9 cellular contexts compared by ENCODE assay signal in the genomic region with DNA sequence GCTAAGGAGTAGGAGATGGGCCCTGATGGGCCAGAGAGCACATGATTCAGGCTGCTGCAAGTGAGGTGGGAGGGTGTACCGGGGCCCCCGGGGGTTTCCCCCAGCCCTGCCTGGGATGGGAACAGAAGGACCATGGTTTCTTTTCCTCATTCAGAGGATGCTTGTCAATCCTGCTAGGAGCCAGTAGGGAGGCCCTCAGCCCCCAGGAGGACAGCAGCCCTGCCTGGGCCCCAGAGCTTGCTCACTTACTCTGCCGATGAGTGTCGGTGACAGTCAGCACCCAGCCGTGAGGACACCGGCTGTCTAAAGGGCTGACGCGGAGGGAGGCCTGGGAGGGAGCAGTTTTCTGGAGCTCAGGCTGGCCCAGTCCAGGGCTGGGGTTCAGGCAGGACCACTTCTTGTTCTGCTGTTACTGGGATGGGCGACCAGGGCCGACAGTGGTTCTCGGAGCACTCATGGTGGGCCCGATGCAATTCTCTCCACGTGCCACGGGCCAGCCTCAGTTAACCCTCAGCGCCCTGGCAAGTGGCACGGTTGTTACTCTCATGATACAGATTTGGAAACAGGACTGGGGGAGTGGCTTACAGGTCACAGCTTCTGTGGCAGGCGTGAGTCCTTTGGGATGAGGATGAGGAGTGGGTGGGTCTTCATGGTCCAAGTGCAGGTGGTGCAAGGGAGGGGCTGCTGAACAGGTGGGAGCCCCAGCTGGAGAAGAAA. TPM values are rescaled to one million over a fixed set of nuclear protein-coding genes. Genes with fewer than 3 reads are reported as not detected.
A peak's percentile ranks its signal among the peaks of the same experiment; 100 is the strongest.
DNase-seq lines count a peak whose midpoint lies in the region; ATAC-seq and TF ChIP-seq lines count a peak whose summit lies in the region.
"Had no signal": no experiment of that assay in that cellular context is flagged by ENCODE, and none has a peak within 500 bp of the region (broad histone marks: within the 10 kb centered on the region; RNA-seq: fewer than 3 reads in every experiment).

No MANE protein-coding gene starts in this region.

- no peaks in the 10 kb centered on the region for H3K9me3 Mint-ChIP-seq in activated naive CD4-positive, alpha-beta T cell treated with anti-CD3 and anti-CD28 coated beads, Interleukin-2, amount 50 U/mL, for 72 hours

- in situ Hi-C loops in HAP-1 (cut with MboI; ENCODE audit: low sequenced_read_pairs) = no loop called here

- no peaks in the 10 kb centered on the region for H3K36me3 Mint-ChIP-seq in activated naive CD4-positive, alpha-beta T cell treated with anti-CD3 and anti-CD28 coated beads, Interleukin-2, amount 50 U/mL, for 72 hours

- no peaks in the 10 kb centered on the region for H3K9me3 ChIP-seq in HAP-1
- H3K9me3 ChIP-seq in testis = no peaks in the 10 kb centered on the region
- H3K9me3 ChIP-seq: SJCRH30 had no signal

- H3K27ac ChIP-seq in testis = no peak overlapping the region
- H3K27ac ChIP-seq: SJCRH30 had no signal

- no peak for TF ChIP-seq POLR2A in testis (IDR thresholded peaks at IDR 0.05)

- H3K4me3 ChIP-seq in HAP-1 (peak overlapping the region; percentile 43), fibroblast of villous mesenchyme (ENCODE audit: low read depth, low read length) (peak overlapping the region; percentile 65), testis (no peak overlapping the region)
- H3K4me3 ChIP-seq: SJCRH30 had no signal

- peaks cover 10% of the 10 kb centered on the region for H3K4me1 ChIP-seq in HAP-1
- peaks cover 30% of the 10 kb centered on the region for H3K4me1 ChIP-seq in testis

- H3K36me3 ChIP-seq in HAP-1 (replicated peaks) = no peaks in the 10 kb centered on the region
- H3K36me3 ChIP-seq in testis (ENCODE audit: low read depth, missing control alignments) = no peaks in the 10 kb centered on the region
- H3K36me3 ChIP-seq: SJCRH30 had no signal

- 35 to 56% methylated on average over 6 to 17 of the region's 17 CpGs for WGBS in testis, 2 donors

- DNase-seq in HAP-1 (ENCODE audit: low spot score in 2 of 2) = no peak
- peak; percentile 91 for DNase-seq in RKO (ENCODE audit: low spot score)
- DNase-seq in fibroblast of villous mesenchyme (ENCODE audit: low read depth) = peak; percentile 33
- DNase-seq in retina = peak; percentile 64
- DNase-seq in EL = no peak
- DNase-seq in OCI-M1 (lab: John Stamatoyannopoulos, UW) = no peak
- DNase-seq in testis = no peak
- no peak for DNase-seq in activated naive CD4-positive, alpha-beta T cell treated with anti-CD3 and anti-CD28 coated beads, Interleukin-2, amount 50 U/mL, for 72 hours (ENCODE audit: low spot score in 2 of 2)

- no peak for ATAC-seq in activated naive CD4-positive, alpha-beta T cell treated with anti-CD3 and anti-CD28 coated beads, Interleukin-2, amount 50 U/mL, for 72 hours

- H3K27me3 ChIP-seq in HAP-1 (ENCODE audit: low read depth) (no peaks in the 10 kb centered on the region), testis (no peaks in the 10 kb centered on the region)

- intact Hi-C loops in testis (cut with DNase I; ENCODE audit: low total_unique reads) = no loop called here

- TF ChIP-seq CTCF in fibroblast of villous mesenchyme (IDR thresholded peaks at IDR 0.05; ENCODE audit: insufficient read depth, low read depth, low read length) (no peak), testis (IDR thresholded peaks at IDR 0.05) (no peak)

- peak overlapping the region in 1 of 2 donors; percentile 56 for H3K27ac Mint-ChIP-seq in activated naive CD4-positive, alpha-beta T cell treated with anti-CD3 and anti-CD28 coated beads, Interleukin-2, amount 50 U/mL, for 72 hours

RNA-seq across cellular contexts. Expression of a gene that starts 1.8 kb away (rescaled TPM):
- total RNA-seq in fibroblast of villous mesenchyme (12.5 and 15.1 TPM in 2 replicates), testis (10 to 100 TPM; 38.2 to 47.6 TPM)
- 36.8 TPM for polyA plus RNA-seq in testis (ENCODE audit: insufficient read depth, low read depth, low replicate concordance)
- 10 to 100 TPM; 34.4 to 40.9 TPM for total RNA-seq in activated naive CD4-positive, alpha-beta T cell treated with anti-CD3 and anti-CD28 coated beads, Interleukin-2, amount 50 U/mL, for 72 hours

RNA-seq across cellular contexts. Expression of a gene that starts 11.5 kb away (rescaled TPM):
- total RNA-seq in fibroblast of villous mesenchyme = 41.9 and 43.6 TPM in 2 replicates
- total RNA-seq in testis = 100 to 1,000 TPM; 193 to 207 TPM
- 116 TPM for polyA plus RNA-seq in testis (ENCODE audit: insufficient read depth, low read depth, low replicate concordance)
- 10 to 100 TPM; 80.4 to 85.0 TPM for total RNA-seq in activated naive CD4-positive, alpha-beta T cell treated with anti-CD3 and anti-CD28 coated beads, Interleukin-2, amount 50 U/mL, for 72 hours

RNA-seq across cellular contexts. Expression of a gene that starts 17.0 kb away (rescaled TPM):
- total RNA-seq in fibroblast of villous mesenchyme (18.0 and 18.6 TPM in 2 replicates), testis (10 to 100 TPM; 73.8 to 81.0 TPM)
- 72.2 TPM for polyA plus RNA-seq in testis (ENCODE audit: insufficient read depth, low read depth, low replicate concordance)
- total RNA-seq in activated naive CD4-positive, alpha-beta T cell treated with anti-CD3 and anti-CD28 coated beads, Interleukin-2, amount 50 U/mL, for 72 hours = 10 to 100 TPM; 32.9 to 63.5 TPM

RNA-seq across cellular contexts. Expression of a gene that starts 28.6 kb away (rescaled TPM):
- 22.0 and 22.5 TPM in 2 replicates for total RNA-seq in fibroblast of villous mesenchyme
- total RNA-seq in testis = 10 to 100 TPM; 61.8 to 92.5 TPM
- polyA plus RNA-seq in testis (ENCODE audit: insufficient read depth, low read depth, low replicate concordance) = 34.7 TPM
- total RNA-seq in activated naive CD4-positive, alpha-beta T cell treated with anti-CD3 and anti-CD28 coated beads, Interleukin-2, amount 50 U/mL, for 72 hours = 10 to 100 TPM; 30.1 to 64.7 TPM

RNA-seq across cellular contexts. Expression of a gene that starts 55.6 kb away (rescaled TPM):
- total RNA-seq in fibroblast of villous mesenchyme (41.5 and 58.0 TPM in 2 replicates), testis (10 to 100 TPM; 29.8 to 55.0 TPM)
- polyA plus RNA-seq in testis (ENCODE audit: insufficient read depth, low read depth, low replicate concordance) = 25.9 TPM
- 10 to 100 TPM; 21.2 to 31.6 TPM for total RNA-seq in activated naive CD4-positive, alpha-beta T cell treated with anti-CD3 and anti-CD28 coated beads, Interleukin-2, amount 50 U/mL, for 72 hours

Comparison
In these comparisons a context has a peak if more than half of its experiments do, and no peak if none do; other contexts are left out.
1. DNase-seq: peak in RKO (single experiment), fibroblast of villous mesenchyme (single experiment) and retina (single experiment); none in HAP-1 (0 of 2), EL (single experiment), OCI-M1 (single experiment), testis (single experiment) and activated naive CD4-positive, alpha-beta T cell treated with anti-CD3 and anti-CD28 coated beads, Interleukin-2, amount 50 U/mL, for 72 hours (0 of 2).
2. H3K4me3 ChIP-seq: peak in HAP-1 (single experiment) and fibroblast of villous mesenchyme (single experiment); none in testis (0 of 2).